Comparison of ENCODE assay signal across 8 cellular contexts in the genomic region with DNA sequence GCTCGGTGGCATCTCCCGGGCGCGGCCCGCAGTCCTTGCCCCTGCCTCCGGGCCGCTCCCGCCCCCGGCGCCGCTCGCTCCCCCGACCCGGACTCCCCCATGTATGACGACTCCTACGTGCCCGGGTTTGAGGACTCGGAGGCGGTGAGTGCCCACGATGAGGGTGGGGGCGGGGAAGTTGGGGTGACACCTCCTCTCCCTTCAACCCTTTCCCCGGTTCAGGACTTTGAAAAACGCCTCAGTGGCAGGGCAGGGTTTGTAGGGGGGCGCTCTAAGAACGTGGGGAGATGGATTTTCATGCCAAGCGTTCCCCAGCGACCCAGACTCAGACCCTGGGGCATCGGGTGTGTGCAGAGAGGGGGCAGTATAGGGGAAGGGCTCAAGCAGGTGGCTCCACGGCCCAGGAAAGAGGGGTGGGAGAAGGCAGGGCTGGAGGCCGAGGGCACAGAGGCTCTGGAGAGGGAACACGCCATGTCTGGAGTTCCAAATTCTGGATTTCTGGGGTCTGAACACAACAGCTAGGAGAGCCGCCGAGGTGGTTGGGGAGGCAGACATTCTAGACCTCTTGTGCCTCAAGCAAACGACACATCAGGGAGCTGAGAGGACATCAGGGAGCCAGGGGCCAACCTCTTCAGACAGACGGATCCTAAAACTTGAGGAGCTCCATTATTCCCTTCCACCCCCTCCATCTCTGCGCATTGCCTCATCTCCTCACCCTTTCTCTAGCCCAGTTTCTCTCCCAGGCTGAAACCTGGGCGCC. TPM values are rescaled to one million over a fixed set of nuclear protein-coding genes. Genes with fewer than 3 reads are reported as not detected.
DNase-seq lines count a peak whose midpoint lies in the region; ATAC-seq and TF ChIP-seq lines count a peak whose summit lies in the region.

No MANE protein-coding gene starts in this region.

- no peak overlapping the region for H2BK12ac ChIP-seq in trophoblast cell (ENCODE audit: low read length)

- peak overlapping the region; percentile 10 for H3K4ac ChIP-seq in trophoblast cell (ENCODE audit: low read depth, low read length)

- peaks cover 29% of the 10 kb centered on the region for H3K79me1 ChIP-seq in trophoblast cell (ENCODE audit: low read length)

- H2BK120ac ChIP-seq in trophoblast cell (ENCODE audit: insufficient read depth, low read length, poor library complexity) = peak overlapping the region; percentile 20

- peak overlapping the region; percentile 18 for H3K9ac ChIP-seq in trophoblast cell (ENCODE audit: low read length)

- H4K8ac ChIP-seq in trophoblast cell (ENCODE audit: low read depth, low read length) = peak overlapping the region; percentile 68

- H4K12ac ChIP-seq in trophoblast cell (ENCODE audit: low read depth, low read length) = peak overlapping the region; percentile 63

- peaks cover 12% of the 10 kb centered on the region for H3K27me3 Mint-ChIP-seq in activated CD4-positive, alpha-beta T cell treated with anti-CD3 and anti-CD28 coated beads for 36 hours
- H3K27me3 Mint-ChIP-seq in endothelial cell (ENCODE audit: unreplicated experiment) = peaks cover 17% of the 10 kb centered on the region

- no peak overlapping the region for H3K23ac ChIP-seq in trophoblast cell (ENCODE audit: low read length)

- ATAC-seq in activated CD4-positive, alpha-beta T cell treated with anti-CD3 and anti-CD28 coated beads for 36 hours = peak; percentile 4

- CTCF ChIA-PET in activated CD4-positive, alpha-beta T cell treated with anti-CD3 and anti-CD28 coated beads for 36 hours (lab: Charles Lee) = interaction anchor here (0.6 to 1.9 kb wide), 8 partner anchors 10 to 1126 kb away, joined by 3 to 15 read pairs (median 4); a partner anchor contains a TSS

- H3K14ac ChIP-seq in trophoblast cell (ENCODE audit: low read length) = peak overlapping the region; percentile 40

- H3K18ac ChIP-seq in trophoblast cell (ENCODE audit: low read length) = peak overlapping the region; percentile 86

- intact Hi-C loops in activated CD4-positive, alpha-beta T cell treated with anti-CD3 and anti-CD28 coated beads for 36 hours (cut with DNase I, micrococcal nuclease) = loop anchor here in 1 of 2 experiments (1.0 kb wide), 3 partner anchors 33 to 137 kb away; a partner anchor contains a TSS

- peak overlapping the region; percentile 82 for H3K4me2 ChIP-seq in trophoblast cell (ENCODE audit: low read length)

- H3K4me3 ChIP-seq in trophoblast cell (ENCODE audit: low read depth, low read length) = peak overlapping the region; percentile 80

- peak overlapping the region; percentile 13 for H2AK5ac ChIP-seq in trophoblast cell (ENCODE audit: low read length)

- POLR2A ChIA-PET in activated CD4-positive, alpha-beta T cell treated with anti-CD3 and anti-CD28 coated beads for 36 hours (lab: Charles Lee) = no interaction called here

- H4K91ac ChIP-seq in trophoblast cell (ENCODE audit: low read depth, low read length) = peak overlapping the region; percentile 88

- no peaks in the 10 kb centered on the region for H3K36me3 Mint-ChIP-seq in activated CD4-positive, alpha-beta T cell treated with anti-CD3 and anti-CD28 coated beads for 36 hours (ENCODE audit: low read depth)
- peaks cover 16% of the 10 kb centered on the region for H3K36me3 Mint-ChIP-seq in endothelial cell (ENCODE audit: low read depth, unreplicated experiment)

- H3K27me3 ChIP-seq in trophoblast cell (ENCODE audit: insufficient read depth, low read length) = no peaks in the 10 kb centered on the region

- DNase-seq in activated CD4-positive, alpha-beta T cell treated with anti-CD3 and anti-CD28 coated beads for 36 hours = peak; percentile 73
- no peak for DNase-seq in activated CD4-positive, alpha-beta T cell treated with anti-CD3 and anti-CD28 coated beads for 1 hour
- DNase-seq in T-helper 2 cell = peak in 3 of 5 experiments; percentile 16 to 63 (median 40)
- peak; percentile 56 for DNase-seq in endothelial cell (ENCODE audit: low spot score)
- no peak for DNase-seq in trophoblast cell
- DNase-seq in T1000 (lab: John Stamatoyannopoulos, UW) = no peak
- DNase-seq in NOMO-1 treated with dmso at 0.1 percent for 144 hours (lab: John Stamatoyannopoulos, UW; ENCODE audit: unreplicated experiment) = no peak
- no peak for DNase-seq in NCI-H1930 (lab: John Stamatoyannopoulos, UW)

- H3K27ac ChIP-seq in trophoblast cell (ENCODE audit: low read depth, low read length) = no peak overlapping the region

- peak overlapping the region; percentile 67 for H2AFZ ChIP-seq in trophoblast cell (ENCODE audit: insufficient read depth, low read length, poor library complexity)

- H3K4me3 Mint-ChIP-seq in activated CD4-positive, alpha-beta T cell treated with anti-CD3 and anti-CD28 coated beads for 36 hours = peak overlapping the region; percentile 82
- H3K4me3 Mint-ChIP-seq in endothelial cell (ENCODE audit: unreplicated experiment) = peak overlapping the region; percentile 94

- H3K4me1 Mint-ChIP-seq in activated CD4-positive, alpha-beta T cell treated with anti-CD3 and anti-CD28 coated beads for 36 hours = peaks cover 19% of the 10 kb centered on the region
- H3K4me1 Mint-ChIP-seq in endothelial cell (ENCODE audit: unreplicated experiment) = peaks cover 35% of the 10 kb centered on the region

- no peak overlapping the region for H2BK5ac ChIP-seq in trophoblast cell (ENCODE audit: low read depth, low read length, poor library complexity)

- TF ChIP-seq CTCF in endothelial cell (IDR thresholded peaks at IDR 0.05; ENCODE audit: unreplicated experiment) = peak; percentile 40

- H3K4me1 ChIP-seq in trophoblast cell (ENCODE audit: control insufficient read depth in 1 of 2, insufficient read depth in 2 of 2, low read length in 2 of 2) = peaks cover 14 to 16% of the 10 kb centered on the region in 2 experiments

- WGBS in trophoblast cell (ENCODE audit: extremely low coverage, insufficient coverage, insufficient read length) = no CpG with 5 or more reads among the region's 37 CpGs

- H3K9me3 Mint-ChIP-seq in activated CD4-positive, alpha-beta T cell treated with anti-CD3 and anti-CD28 coated beads for 36 hours (ENCODE audit: low read depth) = no peaks in the 10 kb centered on the region
- H3K9me3 Mint-ChIP-seq in endothelial cell (ENCODE audit: unreplicated experiment) = no peaks in the 10 kb centered on the region

- H3K36me3 ChIP-seq in trophoblast cell (ENCODE audit: control insufficient read depth in 1 of 2, insufficient read depth in 2 of 2, low read length in 2 of 2) = peaks cover 9 to 10% of the 10 kb centered on the region in 2 experiments

- H3K79me2 ChIP-seq in trophoblast cell (ENCODE audit: control insufficient read depth, insufficient read depth, low read length, poor library complexity) = peaks cover 18% of the 10 kb centered on the region

- no peak overlapping the region for H3K27ac Mint-ChIP-seq in activated CD4-positive, alpha-beta T cell treated with anti-CD3 and anti-CD28 coated beads for 36 hours
- H3K27ac Mint-ChIP-seq in endothelial cell (ENCODE audit: unreplicated experiment) = no peak overlapping the region

- peaks cover 2% of the 10 kb centered on the region for H3K9me3 ChIP-seq in trophoblast cell (ENCODE audit: insufficient read depth, low read depth, low read length)

RNA-seq across cellular contexts. Expression of a gene that starts 0.7 kb away (rescaled TPM):
- 10 to 100 TPM; 11.5 to 16.1 TPM for total RNA-seq in activated CD4-positive, alpha-beta T cell treated with anti-CD3 and anti-CD28 coated beads for 36 hours
- 83.1 TPM for total RNA-seq in endothelial cell (ENCODE audit: unreplicated experiment)
- polyA plus RNA-seq in trophoblast cell (2013) = 36.8 and 42.6 TPM in 2 replicates

RNA-seq across cellular contexts. Expression of a gene that starts 30.1 kb away (rescaled TPM):
- total RNA-seq in activated CD4-positive, alpha-beta T cell treated with anti-CD3 and anti-CD28 coated beads for 36 hours = under 1 TPM; 0.05 to 0.09 TPM
- total RNA-seq in endothelial cell (ENCODE audit: unreplicated experiment) = 31.6 TPM
- 20.9 and 22.1 TPM in 2 replicates for polyA plus RNA-seq in trophoblast cell (2013)

RNA-seq across cellular contexts. Expression of a gene that starts 33.0 kb away (rescaled TPM):
- 100 to 1,000 TPM; 115 to 120 TPM for total RNA-seq in activated CD4-positive, alpha-beta T cell treated with anti-CD3 and anti-CD28 coated beads for 36 hours
- total RNA-seq in endothelial cell (ENCODE audit: unreplicated experiment) = 96.2 TPM
- polyA plus RNA-seq in trophoblast cell (2013) = 67.7 and 72.6 TPM in 2 replicates

RNA-seq across cellular contexts. Expression of a gene that starts 46.7 kb away (rescaled TPM):
- 1 to 10 TPM; 2.2 to 3.3 TPM for total RNA-seq in activated CD4-positive, alpha-beta T cell treated with anti-CD3 and anti-CD28 coated beads for 36 hours
- 1.0 TPM for total RNA-seq in endothelial cell (ENCODE audit: unreplicated experiment)
- 1.3 and 1.7 TPM in 2 replicates for polyA plus RNA-seq in trophoblast cell (2013)

Comparison
In these comparisons a context has a peak if more than half of its experiments do, and no peak if none do; other contexts are left out.
1. DNase-seq: peak in activated CD4-positive, alpha-beta T cell treated with anti-CD3 and anti-CD28 coated beads for 36 hours (single experiment), T-helper 2 cell (3 of 5) and endothelial cell (single experiment); none in activated CD4-positive, alpha-beta T cell treated with anti-CD3 and anti-CD28 coated beads for 1 hour (single experiment), trophoblast cell (0 of 2), T1000 (single experiment), NOMO-1 treated with dmso at 0.1 percent for 144 hours (single experiment) and NCI-H1930 (0 of 2).
2. RNA of a gene that starts 30.1 kb away (total RNA-seq): 31.6 TPM in endothelial cell (single experiment); 0.05 to 0.09 TPM in activated CD4-positive, alpha-beta T cell treated with anti-CD3 and anti-CD28 coated beads for 36 hours; every median in the first group is over 10 times any median in the second.